ENCODE assay signal across 8 cellular contexts in the genomic region with DNA sequence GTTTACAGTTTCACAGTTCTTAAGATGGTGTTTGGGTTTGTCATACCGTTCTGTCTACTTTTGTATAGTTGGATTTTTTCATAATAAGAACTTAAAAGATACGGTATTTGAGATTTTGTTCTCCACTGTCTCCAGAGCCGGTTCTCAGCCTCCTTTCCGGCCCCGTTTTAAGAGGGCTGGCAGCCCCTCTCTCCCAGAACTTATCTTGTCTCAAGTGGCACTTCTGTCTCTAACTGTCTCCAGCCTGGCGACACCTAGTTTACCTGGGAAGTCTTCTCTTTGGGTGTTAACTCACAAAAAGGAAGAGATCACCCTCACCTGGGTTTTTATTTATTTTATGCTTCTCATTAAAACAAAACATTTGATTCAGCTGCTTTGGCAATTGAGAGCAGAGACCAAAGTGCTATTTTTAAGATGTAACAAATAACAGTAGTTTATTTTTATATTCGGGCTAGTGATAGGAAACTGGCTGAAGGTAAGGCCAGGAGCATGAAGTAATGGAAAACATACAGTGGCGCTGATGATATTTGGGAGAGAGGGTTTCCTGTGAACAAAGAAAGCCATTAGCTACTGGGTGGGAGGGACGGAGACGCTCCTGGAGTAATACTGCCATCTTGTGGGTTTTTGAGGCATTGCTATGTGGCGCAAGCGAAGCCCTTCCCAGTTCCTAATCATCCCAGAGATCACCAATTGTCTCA. TPM values are rescaled to one million over a fixed set of nuclear protein-coding genes. Genes with fewer than 3 reads are reported as not detected.
DNase-seq lines count a peak whose midpoint lies in the region; ATAC-seq and TF ChIP-seq lines count a peak whose summit lies in the region.

No MANE protein-coding gene starts in this region.

- H3K4me3 ChIP-seq in lung: no peak overlapping the region

- DNase-seq in CD1c-positive myeloid dendritic cell (ENCODE audit: extremely low spot score) (peak; percentile 81), GM19238 (ENCODE audit: insufficient read length, low spot score) (peak; percentile 63), NCI-H446 (lab: John Stamatoyannopoulos, UW) (peak; percentile 56 to 87), ecto neural progenitor cell (ENCODE audit: low spot score) (peak; percentile 79), lung (ENCODE audit: low spot score) (peak; percentile 65)
- DNase-seq in activated CD4-positive, alpha-beta T cell treated with anti-CD3 and anti-CD28 coated beads, Interleukin-2, amount 10 ng/mL, durations not matched to agents 24 days and 14 days: peak; percentile 91
- DNase-seq in stimulated activated CD8-positive, alpha-beta memory T cell treated with anti-CD3 and anti-CD28 coated beads, Interleukin-12 subunit alpha, Interleukin-12 subunit beta, amount 100 ng/mL, for 4 hours (ENCODE audit: low read depth): peak; percentile 25

- H3K36me3 Mint-ChIP-seq in activated CD4-positive, alpha-beta T cell treated with anti-CD3 and anti-CD28 coated beads, Interleukin-2, amount 10 ng/mL, durations not matched to agents 24 days and 14 days (ENCODE audit: low read depth): no peaks in the 10 kb centered on the region

- peak overlapping the region; percentile 59 for H3K4me3 Mint-ChIP-seq in activated CD4-positive, alpha-beta T cell treated with anti-CD3 and anti-CD28 coated beads, Interleukin-2, amount 10 ng/mL, durations not matched to agents 24 days and 14 days

- no peak overlapping the region for H3K27ac Mint-ChIP-seq in activated CD4-positive, alpha-beta T cell treated with anti-CD3 and anti-CD28 coated beads, Interleukin-2, amount 10 ng/mL, durations not matched to agents 24 days and 14 days

- H3K9me3 ChIP-seq in lung (ENCODE audit: control insufficient read depth in 2 of 2, insufficient read depth in 1 of 2, low read length in 1 of 2): no peaks in the 10 kb centered on the region

- 28 to 40% methylated on average over 12 of the region's 12 CpGs for WGBS in lung, 2 donors

- ATAC-seq in HG03378 (IDR thresholded peaks at IDR 0.05; ENCODE audit: unreplicated experiment) (peak; percentile 83), lung (ENCODE audit: insufficient read depth, low FRiP score) (peak; percentile 94)

- peaks cover 10% of the 10 kb centered on the region for H3K4me1 Mint-ChIP-seq in activated CD4-positive, alpha-beta T cell treated with anti-CD3 and anti-CD28 coated beads, Interleukin-2, amount 10 ng/mL, durations not matched to agents 24 days and 14 days

- TF ChIP-seq CTCF in lung (IDR thresholded peaks at IDR 0.05; ENCODE audit: control extremely low read depth, extremely low read depth): peak; percentile 95

- no peak overlapping the region for H3K27ac ChIP-seq in lung (ENCODE audit: low read depth in 1 of 2, low read length in 1 of 2)

- H3K9me3 Mint-ChIP-seq in activated CD4-positive, alpha-beta T cell treated with anti-CD3 and anti-CD28 coated beads, Interleukin-2, amount 10 ng/mL, durations not matched to agents 24 days and 14 days: no peaks in the 10 kb centered on the region

- no peaks in the 10 kb centered on the region for H3K4me1 ChIP-seq in lung (ENCODE audit: control insufficient read depth in 2 of 2, insufficient read depth in 2 of 2, low read length in 2 of 2)

- no peaks in the 10 kb centered on the region for H3K36me3 ChIP-seq in lung (ENCODE audit: control insufficient read depth in 2 of 2, insufficient read depth in 2 of 2, low read length in 2 of 2)

- H3K27me3 Mint-ChIP-seq in activated CD4-positive, alpha-beta T cell treated with anti-CD3 and anti-CD28 coated beads, Interleukin-2, amount 10 ng/mL, durations not matched to agents 24 days and 14 days: peaks cover 3% of the 10 kb centered on the region

- intact Hi-C loops in activated CD4-positive, alpha-beta T cell treated with anti-CD3 and anti-CD28 coated beads, Interleukin-2, amount 10 ng/mL, durations not matched to agents 24 days and 14 days (cut with micrococcal nuclease): loop anchor here (1.0 to 10.0 kb wide), 8 partner anchors 49 to 1642 kb away; a partner anchor contains a TSS

- no peaks in the 10 kb centered on the region for H3K27me3 ChIP-seq in lung (ENCODE audit: control insufficient read depth, insufficient read depth)

RNA-seq across cellular contexts. Expression of a gene that starts 48.3 kb away (rescaled TPM):
- total RNA-seq in activated CD4-positive, alpha-beta T cell treated with anti-CD3 and anti-CD28 coated beads, Interleukin-2, amount 10 ng/mL, durations not matched to agents 24 days and 14 days: 0.96 and 1.3 TPM in 2 replicates
- total RNA-seq in lung: 1 to 10 TPM; 4.4 to 4.9 TPM
- polyA plus RNA-seq in lung: 1 to 10 TPM in 1 of 2 donors, under 1 TPM in 1; 0.30 to 1.2 TPM

Comparison
In these comparisons a context has a peak if more than half of its experiments do, and no peak if none do; other contexts are left out.
1. DNase-seq: peak in every context shown above with its lines; median percentile 91 in activated CD4-positive, alpha-beta T cell treated with anti-CD3 and anti-CD28 coated beads, Interleukin-2, amount 10 ng/mL, durations not matched to agents 24 days and 14 days; 81 in CD1c-positive myeloid dendritic cell; 79 in ecto neural progenitor cell; 72 in NCI-H446; 65 in lung; 63 in GM19238; 25 in stimulated activated CD8-positive, alpha-beta memory T cell treated with anti-CD3 and anti-CD28 coated beads, Interleukin-12 subunit alpha, Interleukin-12 subunit beta, amount 100 ng/mL, for 4 hours.